15 cellular contexts compared by ENCODE assay signal in the genomic region with DNA sequence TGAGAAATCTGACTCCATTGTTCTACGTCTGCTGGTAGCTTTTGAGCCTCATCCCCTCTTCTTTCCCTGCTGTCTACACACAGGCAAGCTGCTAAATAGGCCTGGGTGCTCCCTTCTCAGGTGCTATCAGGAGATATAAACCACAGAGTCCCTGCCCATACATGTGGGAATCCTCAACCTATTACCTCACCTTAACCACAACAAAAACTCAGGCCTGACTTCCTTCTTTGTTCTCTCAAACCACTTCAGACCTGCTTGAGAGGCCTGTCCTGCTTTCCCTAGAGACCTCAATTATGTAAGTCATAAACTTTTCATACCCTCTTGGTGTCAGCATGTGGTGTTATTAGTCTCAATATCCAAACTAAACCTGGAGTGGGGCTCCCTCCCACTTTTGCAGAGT.
DNase-seq lines count a peak whose midpoint lies in the region; FAIRE-seq lines count a peak whose summit lies in the region.
"Had no signal": no experiment of that assay in that cellular context is flagged by ENCODE, and none has a peak within 500 bp of the region (broad histone marks: within the 10 kb centered on the region; RNA-seq: fewer than 3 reads in every experiment).

No MANE protein-coding gene starts in this region.

- FAIRE-seq in RCC 7860 (lab: Jason Lieb, UNC), result peak; percentile 75

- in situ Hi-C loops in Caki2 (cut with HindIII; ENCODE audit: low pct_unique_long_range_greater_than_20kb, low sequenced_read_pairs), result no loop called here

- DNase-seq in Caki2 (ENCODE audit: low read depth), result peak; percentile 18
- DNase-seq in HPDE6-E6E7 (ENCODE audit: extremely low spot score), result peak; percentile 90
- DNase-seq in RCC 7860 (ENCODE audit: low spot score), result peak; percentile 72
- peak; percentile 94 for DNase-seq in kidney tubule cell (ENCODE audit: low spot score)
- DNase-seq in activated CD4-positive, CD25-positive, alpha-beta regulatory T cell (lab: John Stamatoyannopoulos, UW), result no peak
- DNase-seq in NCI-H1092 (lab: John Stamatoyannopoulos, UW), result no peak
- DNase-seq in GM19240 (ENCODE audit: insufficient read length, low spot score), result no peak
- no peak for DNase-seq in RKO (ENCODE audit: low spot score)
- DNase-seq: activated CD8-positive, alpha-beta memory T cell treated with anti-CD3 and anti-CD28 coated beads, Interleukin-2, amount 10 ng/mL, durations not matched to agents 7 days and 5 days; body of pancreas; Caco-2; NCI-H446 treated with DMSO at 0.1 percent for 48 hours; ovary; Peyer's patch; spleen had no signal

Comparison
In these comparisons a context has a peak if more than half of its experiments do, and no peak if none do; other contexts are left out.
1. DNase-seq: peak in Caki2 (single experiment), HPDE6-E6E7 (single experiment), RCC 7860 (single experiment) and kidney tubule cell (single experiment); none in activated CD4-positive, CD25-positive, alpha-beta regulatory T cell (0 of 4), NCI-H1092 (single experiment), GM19240 (single experiment) and RKO (single experiment).